In the genomic region with DNA sequence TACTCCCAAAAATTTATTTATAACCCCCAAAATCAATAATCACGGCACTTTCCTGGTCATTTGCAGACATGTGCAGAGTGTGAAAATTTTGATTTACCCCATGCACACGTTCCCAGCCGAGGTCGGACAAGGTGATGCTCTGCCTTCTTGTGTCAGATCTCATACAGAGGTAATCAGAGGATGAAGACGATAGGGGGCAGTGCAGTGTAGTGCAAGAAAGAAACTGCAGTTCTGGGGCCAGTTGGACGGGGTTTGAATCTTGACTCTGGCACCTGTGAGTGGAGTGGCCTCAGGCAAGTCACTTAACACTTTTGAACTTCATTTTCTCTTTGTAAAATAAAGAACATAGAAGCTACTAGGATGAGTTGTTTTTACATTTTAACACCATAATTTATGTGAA, we compare ENCODE assay signal across 1 cellular context.
TF ChIP-seq lines count a peak whose summit lies in the region.

No MANE protein-coding gene starts in this region.

TF ChIP-seq in K562, 482 proteins besides CTCF, POLR2A, EP300 and RAD21 (continued from another document):
- TF ChIP-seq, protein P1, sequence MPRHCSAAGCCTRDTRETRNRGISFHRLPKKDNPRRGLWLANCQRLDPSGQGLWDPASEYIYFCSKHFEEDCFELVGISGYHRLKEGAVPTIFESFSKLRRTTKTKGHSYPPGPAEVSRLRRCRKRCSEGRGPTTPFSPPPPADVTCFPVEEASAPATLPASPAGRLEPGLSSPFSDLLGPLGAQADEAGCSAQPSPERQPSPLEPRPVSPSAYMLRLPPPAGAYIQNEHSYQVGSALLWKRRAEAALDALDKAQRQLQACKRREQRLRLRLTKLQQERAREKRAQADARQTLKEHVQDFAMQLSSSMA (CRISPR knock-in tag; IDR thresholded peaks at IDR 0.05) = no peak
- TF ChIP-seq STAG1 (CRISPR knock-in tag; IDR thresholded peaks at IDR 0.05; ENCODE audit: borderline replicate concordance) = peak; percentile 47; the same call in 1 of the 2 replicates
- TF ChIP-seq TSC22D4 (tag; IDR thresholded peaks at IDR 0.05) = no peak
